Comparison of ENCODE assay signal across 17 cellular contexts in the genomic region with DNA sequence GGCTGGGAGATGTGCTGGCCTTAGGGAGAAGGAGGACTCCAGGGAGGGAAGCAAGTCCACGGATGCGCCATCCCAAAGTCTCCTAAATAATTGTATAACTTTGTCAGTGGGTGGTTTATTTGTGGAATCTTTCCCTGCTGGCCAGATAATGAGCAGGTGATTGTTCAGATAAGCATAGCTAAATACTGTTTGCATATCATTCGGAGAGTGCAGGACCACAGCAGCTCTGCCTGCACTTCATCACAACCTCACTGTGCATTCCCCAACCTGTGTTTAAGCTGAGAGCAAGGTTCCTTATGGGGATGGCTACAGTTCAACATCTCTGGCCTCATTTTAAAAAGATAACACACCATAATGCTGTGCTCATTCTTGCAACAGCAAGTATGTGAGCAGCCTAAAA.
A peak's percentile ranks its signal among the peaks of the same experiment; 100 is the strongest.
DNase-seq lines count a peak whose midpoint lies in the region; ATAC-seq, FAIRE-seq and TF ChIP-seq lines count a peak whose summit lies in the region.
"Had no signal": no experiment of that assay in that cellular context is flagged by ENCODE, and none has a peak within 500 bp of the region (broad histone marks: within the 10 kb centered on the region; RNA-seq: fewer than 3 reads in every experiment).

No MANE protein-coding gene starts in this region.

- no peaks in the 10 kb centered on the region for H3K9me3 Mint-ChIP-seq in activated T-helper 17 cell treated with anti-CD3 and anti-CD28 coated beads, Interleukin-2, amount 50 U/mL, for 72 hours
- H3K9me3 Mint-ChIP-seq: CD4-positive, alpha-beta T cell had no signal

- in situ Hi-C loops in HepG2 (cut with HindIII; ENCODE audit: extremely low pct_ligation_motif_present, low pct_unique_long_range_greater_than_20kb), result no loop called here

- H2BK120ac ChIP-seq in H1 (replicated peaks; ENCODE audit: low read depth, low read length), result no peak overlapping the region

- H2BK5ac ChIP-seq in H1 (ENCODE audit: low read depth, low read length), result no peak overlapping the region

- H3K56ac ChIP-seq in H1 (replicated peaks; ENCODE audit: insufficient read length, low read depth, low read length), result no peak overlapping the region

- ATAC-seq in right lobe of liver (peak in 3 of 4 donors; percentile 9 to 30 (median 22)), HepG2 (no peak)
- ATAC-seq in activated T-helper 17 cell treated with anti-CD3 and anti-CD28 coated beads, Interleukin-2, amount 50 U/mL, for 72 hours (replicated peaks), result no peak

- BruUV-seq in HepG2 (replicated peaks; lab: Mats Ljungman, UMichigan), result no TSS peak

- TF ChIP-seq POLR2A in right lobe of liver (IDR thresholded peaks at IDR 0.05), result no peak
- no peak for TF ChIP-seq POLR2A in HepG2 (IDR thresholded peaks at IDR 0.05; ENCODE audit: insufficient read depth in 1 of 2, low read depth in 2 of 2, low read length in 2 of 2)
- TF ChIP-seq POLR2A in H1 (IDR thresholded peaks at IDR 0.05; ENCODE audit: control extremely low read depth in 1 of 2, low read depth in 2 of 2, low read length in 2 of 2), result no peak

- H2BK15ac ChIP-seq in H1 (ENCODE audit: low read length), result no peak overlapping the region

- no peaks in the 10 kb centered on the region for H3K79me2 ChIP-seq in HepG2 (ENCODE audit: insufficient read depth, low read length)
- H3K79me2 ChIP-seq in H1 (ENCODE audit: control insufficient read depth in 1 of 2, insufficient read depth in 2 of 2, low read length in 2 of 2), result no peaks in the 10 kb centered on the region

- no peak overlapping the region for H3K4ac ChIP-seq in H1 (replicated peaks; ENCODE audit: insufficient read length, low read depth, low read length)

- H2BK12ac ChIP-seq in H1 (ENCODE audit: low read depth, low read length), result no peak overlapping the region

- no peak overlapping the region for H4K5ac ChIP-seq in H1 (ENCODE audit: insufficient read length, low read depth, low read length)

- no peak overlapping the region for H3K23ac ChIP-seq in H1 (ENCODE audit: insufficient read length)

- H3K36me3 ChIP-seq in right lobe of liver, result no peaks in the 10 kb centered on the region
- H3K36me3 ChIP-seq in HepG2 (replicated peaks in 1 of 2; ENCODE audit: control insufficient read depth in 1 of 2, insufficient read depth in 2 of 2, low read length in 2 of 2), result no peaks in the 10 kb centered on the region
- H3K36me3 ChIP-seq in H1 (ENCODE audit: control insufficient read depth in 2 of 4, insufficient read depth in 4 of 4, low read length in 3 of 4), result no peaks in the 10 kb centered on the region

- H3K4me3 Mint-ChIP-seq in activated T-helper 17 cell treated with anti-CD3 and anti-CD28 coated beads, Interleukin-2, amount 50 U/mL, for 72 hours, result no peak overlapping the region
- H3K4me3 Mint-ChIP-seq: B cell; CD4-positive, alpha-beta T cell; HFFc6 had no signal

- no peak overlapping the region for H4K8ac ChIP-seq in H1 (ENCODE audit: extremely low read depth, insufficient read depth, low read length)

- H3K23me2 ChIP-seq in H1 (ENCODE audit: low read depth, low read length), result no peaks in the 10 kb centered on the region

- POLR2A ChIA-PET in HepG2 (lab: Yijun Ruan, JAX) (no interaction called here), H1 (lab: Charles Lee; ENCODE audit: partially characterized antibody) (no interaction called here)

- H2AK5ac ChIP-seq in H1 (ENCODE audit: low read depth, low read length), result no peak overlapping the region

- no peak for TF ChIP-seq EP300 in HepG2 (IDR thresholded peaks at IDR 0.05; ENCODE audit: low read depth in 2 of 2, low read length in 2 of 2)
- TF ChIP-seq EP300 in HepG2 (CRISPR knock-in tag; IDR thresholded peaks at IDR 0.05; ENCODE audit: borderline replicate concordance), result no peak
- TF ChIP-seq EP300 in H1 (IDR thresholded peaks at IDR 0.05; ENCODE audit: borderline replicate concordance in 1 of 2, low read depth in 2 of 2, low read length in 2 of 2), result no peak

- H3K9ac ChIP-seq in HepG2 (ENCODE audit: insufficient read depth, low read depth, low read length), result no peak overlapping the region
- no peak overlapping the region for H3K9ac ChIP-seq in H1 (replicated peaks in 1 of 4; ENCODE audit: extremely low read depth in 1 of 4, low read depth in 3 of 4, low read length in 3 of 4)

- no peaks in the 10 kb centered on the region for H3K9me3 ChIP-seq in right lobe of liver
- no peaks in the 10 kb centered on the region for H3K9me3 ChIP-seq in HepG2 (ENCODE audit: low read length)
- no peaks in the 10 kb centered on the region for H3K9me3 ChIP-seq in H1 (ENCODE audit: insufficient read depth in 2 of 2, low read depth in 1 of 2, low read length in 1 of 2)

- H3K4me1 Mint-ChIP-seq in activated T-helper 17 cell treated with anti-CD3 and anti-CD28 coated beads, Interleukin-2, amount 50 U/mL, for 72 hours, result no peaks in the 10 kb centered on the region
- H3K4me1 Mint-ChIP-seq: B cell had no signal

- no peak for TF ChIP-seq CTCF in right lobe of liver (IDR thresholded peaks at IDR 0.05)
- TF ChIP-seq CTCF in HepG2 (CRISPR knock-in tag; IDR thresholded peaks at IDR 0.05), result no peak
- no peak for TF ChIP-seq CTCF in H1 (IDR thresholded peaks at IDR 0.05; ENCODE audit: control extremely low read depth in 1 of 3, insufficient read depth in 1 of 3, low read depth in 1 of 3, low read length in 3 of 3)

- H3K4me3 ChIP-seq in right lobe of liver (no peak overlapping the region), HepG2 (replicated peaks in 1 of 3; ENCODE audit: insufficient read depth in 1 of 3, low read depth in 2 of 3, low read length in 3 of 3) (no peak overlapping the region), H1 (ENCODE audit: extremely low read depth in 1 of 4, insufficient read depth in 2 of 4, low read depth in 3 of 4, low read length in 4 of 4) (no peak overlapping the region)

- CTCF ChIA-PET in HepG2 (lab: Yijun Ruan, JAX; ENCODE audit: low intra/inter-chr PET ratio, low total read pairs) (no interaction called here), H1 (lab: Charles Lee; ENCODE audit: partially characterized antibody) (no interaction called here)

- no peak overlapping the region for H3K14ac ChIP-seq in H1 (ENCODE audit: insufficient read length)

- intact Hi-C loops in right lobe of liver (cut with DNase I) (no loop called here), HepG2 (cut with micrococcal nuclease; ENCODE audit: unreplicated experiment) (no loop called here)

- H3K4me1 ChIP-seq in right lobe of liver, result peaks cover 0 to 31% (median 13%) of the 10 kb centered on the region in 4 donors
- peaks cover 7% of the 10 kb centered on the region; the same call in 1 of the 2 replicates for H3K4me1 ChIP-seq in HepG2 (ENCODE audit: insufficient read depth, low read length)
- peaks cover 0 to 13% (median 12%) of the 10 kb centered on the region in 4 experiments; a peak in 5 of 7 replicates for H3K4me1 ChIP-seq in H1 (replicated peaks in 1 of 4; ENCODE audit: control insufficient read depth in 3 of 4, insufficient read depth in 4 of 4, low read length in 3 of 4)

- no peak overlapping the region for H2BK20ac ChIP-seq in H1 (ENCODE audit: low read length)

- no peaks in the 10 kb centered on the region for H3K27me3 ChIP-seq in right lobe of liver
- H3K27me3 ChIP-seq in HepG2 (ENCODE audit: control insufficient read depth in 1 of 2, insufficient read depth in 2 of 2, low read length in 2 of 2), result no peaks in the 10 kb centered on the region; a peak in 1 of 5 replicates
- H3K27me3 ChIP-seq in H1 (replicated peaks in 1 of 4; ENCODE audit: control insufficient read depth in 3 of 4, extremely low read depth in 1 of 4, insufficient read depth in 3 of 4, low read length in 3 of 4), result no peaks in the 10 kb centered on the region

- H3K27ac ChIP-seq in right lobe of liver (peak overlapping the region in 1 of 3 donors; percentile 16), HepG2 (ENCODE audit: extremely low read length, insufficient read depth, low read length) (no peak overlapping the region), H1 (ENCODE audit: low read depth, low read length) (no peak overlapping the region)

- H3K4me2 ChIP-seq in HepG2 (ENCODE audit: low read depth, low read length), result no peak overlapping the region
- H3K4me2 ChIP-seq in H1 (ENCODE audit: insufficient read depth in 1 of 2, low read depth in 2 of 2, low read length in 2 of 2), result peak overlapping the region in 1 of 2 experiments; percentile 7; a peak in 1 of 4 replicates

- FAIRE-seq in HepG2 (lab: Jason Lieb, UNC) (no peak), H1 (lab: Jason Lieb, UNC) (peak; percentile 39)
- FAIRE-seq: A204.1, D721Med, GM12892 had no signal

- no peak overlapping the region for H3K27ac Mint-ChIP-seq in activated T-helper 17 cell treated with anti-CD3 and anti-CD28 coated beads, Interleukin-2, amount 50 U/mL, for 72 hours
- H3K27ac Mint-ChIP-seq: B cell; CD4-positive, alpha-beta T cell; HFFc6 had no signal

- peaks cover 36% of the 10 kb centered on the region for H3K27me3 Mint-ChIP-seq in activated T-helper 17 cell treated with anti-CD3 and anti-CD28 coated beads, Interleukin-2, amount 50 U/mL, for 72 hours

- H4K20me1 ChIP-seq in HepG2 (ENCODE audit: insufficient read depth, low read length) (no peaks in the 10 kb centered on the region), H1 (replicated peaks in 1 of 2; ENCODE audit: control insufficient read depth in 1 of 2, insufficient read depth in 2 of 2, low read length in 2 of 2) (no peaks in the 10 kb centered on the region)

- 74% methylated on average over 3 of the region's 3 CpGs for WGBS in right lobe of liver (ENCODE audit: insufficient coverage, low coverage, low lambda C conversion rate, missing lambda C conversion rate)
- WGBS in HepG2 (ENCODE audit: low lambda C conversion rate), result 81% methylated on average over 3 of the region's 3 CpGs
- 73% methylated on average over 3 of the region's 3 CpGs; no CpG with 5 or more reads in 1 of the 2 experiments for WGBS in H1 (ENCODE audit: extremely low coverage in 1 of 2, insufficient coverage in 1 of 2, insufficient read length in 1 of 2, insufficient replicate concordance in 2 of 2, low coverage in 1 of 2, low lambda C conversion rate in 2 of 2, missing lambda C conversion rate in 1 of 2), 2 experiments

- H4K91ac ChIP-seq in H1 (replicated peaks; ENCODE audit: insufficient read length, low read length), result no peak overlapping the region

- H3K36me3 Mint-ChIP-seq in activated T-helper 17 cell treated with anti-CD3 and anti-CD28 coated beads, Interleukin-2, amount 50 U/mL, for 72 hours (ENCODE audit: low read depth), result no peaks in the 10 kb centered on the region

- no peak for DNase-seq in right lobe of liver
- DNase-seq in HepG2 (ENCODE audit: low spot score), result no peak
- DNase-seq in NCI-H526 treated with DMSO at 0.1 percent for 48 hours (lab: John Stamatoyannopoulos, UW), result peak; percentile 22
- DNase-seq in H1 (ENCODE audit: low read depth in 1 of 2, low spot score in 2 of 2), result no peak
- no peak for DNase-seq in anterior cingulate cortex (lab: John Stamatoyannopoulos, UW)
- no peak for DNase-seq in COLO668 (lab: John Stamatoyannopoulos, UW; ENCODE audit: unreplicated experiment)
- DNase-seq: C1 segment of cervical spinal cord; CD4-positive, alpha-beta T cell; DND-41; GDM1; HCEC 1CT; HFFc6 had no signal

- no peaks in the 10 kb centered on the region for H3K79me1 ChIP-seq in H1 (ENCODE audit: low read depth, low read length)

- H3K18ac ChIP-seq in H1 (ENCODE audit: extremely low read depth, low read length), result no peak overlapping the region

- H2AFZ ChIP-seq in HepG2 (ENCODE audit: low read length) (no peak overlapping the region), H1 (ENCODE audit: low read length) (peak overlapping the region; percentile 47; the same call in 1 of the 2 replicates)

- TF ChIP-seq RAD21 in HepG2 (CRISPR knock-in tag; IDR thresholded peaks at IDR 0.05), result no peak
- TF ChIP-seq RAD21 in H1 (IDR thresholded peaks at IDR 0.05 in 1 of 2, conservative IDR thresholded peaks at IDR 0.05 in 1 of 2; ENCODE audit: low read depth in 2 of 2, low read length in 2 of 2), result no peak

Comparison
In these comparisons a context has a peak if more than half of its experiments do, and no peak if none do; other contexts are left out.
1. ATAC-seq: peak in right lobe of liver (3 of 4); none in HepG2 (single experiment) and activated T-helper 17 cell treated with anti-CD3 and anti-CD28 coated beads, Interleukin-2, amount 50 U/mL, for 72 hours (single experiment).